In the genomic region with DNA sequence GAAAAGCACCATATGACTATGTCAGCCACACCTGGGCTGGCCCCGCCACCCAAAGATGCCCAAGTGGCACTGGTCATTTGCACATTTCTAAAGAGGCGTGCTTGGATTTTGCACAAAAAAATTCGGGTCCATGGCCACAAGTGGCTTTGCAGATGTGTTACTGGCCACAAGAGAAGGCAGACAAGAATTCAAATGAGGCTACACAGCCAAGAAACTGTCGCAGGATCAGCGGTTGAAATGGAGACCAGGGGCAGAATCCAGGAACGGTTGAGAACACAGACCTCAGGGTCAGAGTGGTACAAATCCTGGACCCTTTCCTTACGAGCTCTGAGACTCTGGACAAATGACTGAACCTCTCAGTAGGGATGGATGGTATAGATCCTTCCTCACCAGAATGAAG, we compare ENCODE assay signal across 19 cellular contexts. TPM values are rescaled to one million over a fixed set of nuclear protein-coding genes. Genes with fewer than 3 reads are reported as not detected.
DNase-seq lines count a peak whose midpoint lies in the region; ATAC-seq and TF ChIP-seq lines count a peak whose summit lies in the region.
"Had no signal": no experiment of that assay in that cellular context is flagged by ENCODE, and none has a peak within 500 bp of the region (broad histone marks: within the 10 kb centered on the region; RNA-seq: fewer than 3 reads in every experiment).

No MANE protein-coding gene starts in this region.

- H3K4me3 Mint-ChIP-seq in stimulated activated memory B cell treated with anti-CD40 and anti-IgM and Interleukin-4, amounts not matched to agents 10 μg/mL and 1 μg/mL and 100 μg/mL, for 72 hours: no peak overlapping the region
- H3K4me3 Mint-ChIP-seq: CD4-positive, CD25-positive, alpha-beta regulatory T cell had no signal

- H3K36me3 Mint-ChIP-seq in stimulated activated memory B cell treated with anti-CD40 and anti-IgM and Interleukin-4, amounts not matched to agents 10 μg/mL and 1 μg/mL and 100 μg/mL, for 72 hours: no peaks in the 10 kb centered on the region
- H3K36me3 Mint-ChIP-seq: CD4-positive, CD25-positive, alpha-beta regulatory T cell had no signal

- H3K27ac Mint-ChIP-seq in stimulated activated memory B cell treated with anti-CD40 and anti-IgM and Interleukin-4, amounts not matched to agents 10 μg/mL and 1 μg/mL and 100 μg/mL, for 72 hours: no peak overlapping the region
- H3K27ac Mint-ChIP-seq: CD4-positive, CD25-positive, alpha-beta regulatory T cell had no signal

- peak; percentile 28 for DNase-seq in Ammon's horn (ENCODE audit: low spot score)
- DNase-seq in ascending aorta (ENCODE audit: low spot score in 2 of 2): no peak
- peak; percentile 57 for DNase-seq in globus pallidus (ENCODE audit: low spot score)
- DNase-seq in psoas muscle: no peak
- no peak for DNase-seq in KG1 (lab: John Stamatoyannopoulos, UW)
- DNase-seq: CD4-positive, CD25-positive, alpha-beta regulatory T cell; DMS79 treated with DMSO at 0.1 percent for 48 hours; H7; Kasumi-1; NCI-H1694; NCI-H2081; NCI-H2171; NCI-H82; Right ventricle myocardium superior had no signal

- intact Hi-C loops in ascending aorta (cut with DNase I) (no loop called here), psoas muscle (cut with DNase I) (no loop called here)

- H3K27ac ChIP-seq in ascending aorta: peak overlapping the region; percentile 15 to 38
- peak overlapping the region; percentile 47 for H3K27ac ChIP-seq in psoas muscle
- H3K27ac ChIP-seq: A549 had no signal

- no peak overlapping the region for H3K4me3 ChIP-seq in ascending aorta
- H3K4me3 ChIP-seq in psoas muscle: no peak overlapping the region
- H3K4me3 ChIP-seq: A549 had no signal

- no peaks in the 10 kb centered on the region for H3K36me3 ChIP-seq in ascending aorta
- no peaks in the 10 kb centered on the region for H3K36me3 ChIP-seq in psoas muscle (ENCODE audit: insufficient read depth in 1 of 2, low read depth in 1 of 2)

- no peaks in the 10 kb centered on the region for H3K9me3 Mint-ChIP-seq in stimulated activated memory B cell treated with anti-CD40 and anti-IgM and Interleukin-4, amounts not matched to agents 10 μg/mL and 1 μg/mL and 100 μg/mL, for 72 hours

- no peaks in the 10 kb centered on the region for H3K4me1 Mint-ChIP-seq in stimulated activated memory B cell treated with anti-CD40 and anti-IgM and Interleukin-4, amounts not matched to agents 10 μg/mL and 1 μg/mL and 100 μg/mL, for 72 hours
- H3K4me1 Mint-ChIP-seq: CD4-positive, CD25-positive, alpha-beta regulatory T cell had no signal

- no peak for ATAC-seq in psoas muscle
- ATAC-seq in GM19455 (IDR thresholded peaks at IDR 0.05; ENCODE audit: unreplicated experiment): no peak
- no peak for ATAC-seq in stimulated activated memory B cell treated with anti-CD40 and anti-IgM and Interleukin-4, amounts not matched to agents 10 μg/mL and 1 μg/mL and 100 μg/mL, for 72 hours
- no peak for ATAC-seq in HG02763 (IDR thresholded peaks at IDR 0.05; ENCODE audit: unreplicated experiment)
- ATAC-seq: A549 had no signal

- TF ChIP-seq CTCF in ascending aorta (IDR thresholded peaks at IDR 0.05) (no peak), psoas muscle (IDR thresholded peaks at IDR 0.05) (no peak)

- no peaks in the 10 kb centered on the region for H3K9me3 ChIP-seq in ascending aorta
- H3K9me3 ChIP-seq in psoas muscle: no peaks in the 10 kb centered on the region
- H3K9me3 ChIP-seq: A549 had no signal

- WGBS in psoas muscle, 3 donors: 29 to 44% (median 40%) methylated on average over 7 of the region's 7 CpGs

- no peaks in the 10 kb centered on the region for H3K27me3 ChIP-seq in ascending aorta
- H3K27me3 ChIP-seq in psoas muscle (ENCODE audit: insufficient read depth in 3 of 3, low read length in 2 of 3): no peaks in the 10 kb centered on the region

- peaks cover 25% of the 10 kb centered on the region for H3K27me3 Mint-ChIP-seq in stimulated activated memory B cell treated with anti-CD40 and anti-IgM and Interleukin-4, amounts not matched to agents 10 μg/mL and 1 μg/mL and 100 μg/mL, for 72 hours
- H3K27me3 Mint-ChIP-seq: CD4-positive, CD25-positive, alpha-beta regulatory T cell had no signal

- peaks cover 0 to 14% of the 10 kb centered on the region in 2 donors for H3K4me1 ChIP-seq in ascending aorta
- H3K4me1 ChIP-seq in psoas muscle: peaks cover 8% of the 10 kb centered on the region
- H3K4me1 ChIP-seq: A549 had no signal

RNA-seq across cellular contexts. Expression of gene SASH1, which starts 48.6 kb away (rescaled TPM):
- total RNA-seq in ascending aorta (70.2 TPM), psoas muscle (10 to 100 TPM; 13.0 to 26.1 (median 23.0) TPM)
- polyA plus RNA-seq in psoas muscle: 1 to 10 TPM; 5.0 to 6.1 (median 5.1) TPM
- total RNA-seq: CD4-positive, CD25-positive, alpha-beta regulatory T cell; OCI-LY7 had no signal

Comparison
In these comparisons a context has a peak if more than half of its experiments do, and no peak if none do; other contexts are left out.
1. DNase-seq: peak in Ammon's horn (single experiment) and globus pallidus (single experiment); none in ascending aorta (0 of 2), psoas muscle (0 of 2) and KG1 (single experiment).